In genomic region chr12:57150400-57150799, GRCh38 we compare ENCODE assay signal across 19 cellular contexts. TPM values are rescaled to one million over a fixed set of nuclear protein-coding genes. Genes with fewer than 3 reads are reported as not detected.
DNase-seq lines count a peak whose midpoint lies in the region; ATAC-seq and TF ChIP-seq lines count a peak whose summit lies in the region.
"Had no signal": no experiment of that assay in that cellular context is flagged by ENCODE, and none has a peak within 500 bp of the region (broad histone marks: within the 10 kb centered on the region; RNA-seq: fewer than 3 reads in every experiment).

No MANE protein-coding gene starts in this region.

- peaks cover 0 to 47% of the 10 kb centered on the region in 2 donors for H3K36me3 ChIP-seq in gastroesophageal sphincter
- H3K36me3 ChIP-seq in rectal smooth muscle tissue (ENCODE audit: control insufficient read depth, insufficient read depth, low read length), result peaks cover 19% of the 10 kb centered on the region
- peaks cover 0 to 28% of the 10 kb centered on the region in 2 donors for H3K36me3 ChIP-seq in vagina
- no peaks in the 10 kb centered on the region for H3K36me3 ChIP-seq in CD8-positive, alpha-beta memory T cell (ENCODE audit: insufficient read depth, low read length)
- H3K36me3 ChIP-seq in CD8-positive, alpha-beta T cell (ENCODE audit: insufficient read depth, low read length), result no peaks in the 10 kb centered on the region
- H3K36me3 ChIP-seq: neutrophil had no signal

- TF ChIP-seq POLR2A in gastroesophageal sphincter (IDR thresholded peaks at IDR 0.05) (no peak), vagina (IDR thresholded peaks at IDR 0.05) (no peak)

- CTCF ChIA-PET in CD8-positive, alpha-beta memory T cell (lab: Charles Lee), result no interaction called here
- CTCF ChIA-PET in CD8-positive, alpha-beta T cell (lab: Charles Lee), result interaction anchor here (1.1 to 1.2 kb wide), 2 partner anchors 24 to 26 kb away, joined by 3 read pairs; no protein-coding TSS in a partner anchor

- no peak overlapping the region for H3K27ac Mint-ChIP-seq in CD8-positive, alpha-beta memory T cell
- no peak overlapping the region for H3K27ac Mint-ChIP-seq in CD8-positive, alpha-beta T cell
- H3K27ac Mint-ChIP-seq: CD4-positive, CD25-positive, alpha-beta regulatory T cell had no signal

- H3K27me3 ChIP-seq in gastroesophageal sphincter (no peaks in the 10 kb centered on the region), rectal smooth muscle tissue (ENCODE audit: control insufficient read depth, insufficient read depth, low read length) (no peaks in the 10 kb centered on the region), vagina (no peaks in the 10 kb centered on the region)
- no peaks in the 10 kb centered on the region for H3K27me3 ChIP-seq in CD8-positive, alpha-beta memory T cell (ENCODE audit: insufficient read depth, low read length, poor library complexity, severe bottlenecking)
- H3K27me3 ChIP-seq in CD8-positive, alpha-beta T cell (ENCODE audit: insufficient read depth, low read length), result no peaks in the 10 kb centered on the region
- H3K27me3 ChIP-seq: neutrophil had no signal

- DNase-seq in Right ventricle myocardium superior (peak; percentile 26), cardiac septum (ENCODE audit: low spot score) (no peak), vagina (ENCODE audit: extremely low spot score in 2 of 2) (no peak)
- no peak for DNase-seq in stimulated activated CD8-positive, alpha-beta memory T cell treated with anti-CD3 and anti-CD28 coated beads, Interleukin-4, amount 100 ng/mL, for 48 hours
- DNase-seq in CD8-positive, alpha-beta memory T cell, result no peak
- DNase-seq in CD8-positive, alpha-beta T cell, result no peak
- DNase-seq: activated CD4-positive, CD25-positive, alpha-beta regulatory T cell treated with anti-CD3 and anti-CD28 coated beads, Interleukin-2, amount 50 U/mL, for 72 hours; CD4-positive, CD25-positive, alpha-beta regulatory T cell; endodermal cell; foreskin melanocyte; NCI-H1417 treated with DMSO at 0.1 percent for 48 hours; NCI-H2227 treated with DMSO at 0.1 percent for 48 hours; NK-92 treated with Interleukin-12 subunit alpha and Interleukin-12 subunit beta, amount 100 ng/mL, for 24 hours; stimulated activated naive CD4-positive, alpha-beta T cell had no signal

- no peak for ATAC-seq in Right ventricle myocardium superior (ENCODE audit: poor library complexity)
- ATAC-seq in gastroesophageal sphincter, result no peak
- no peak for ATAC-seq in CD8-positive, alpha-beta T cell

- H3K36me3 Mint-ChIP-seq in CD8-positive, alpha-beta memory T cell, result no peaks in the 10 kb centered on the region
- no peaks in the 10 kb centered on the region for H3K36me3 Mint-ChIP-seq in CD8-positive, alpha-beta T cell
- H3K36me3 Mint-ChIP-seq: CD4-positive, CD25-positive, alpha-beta regulatory T cell had no signal

- peaks cover 0 to 8% of the 10 kb centered on the region in 2 donors for H3K27me3 Mint-ChIP-seq in CD8-positive, alpha-beta memory T cell
- H3K27me3 Mint-ChIP-seq in CD8-positive, alpha-beta T cell (ENCODE audit: low read depth), result no peaks in the 10 kb centered on the region

- no peak overlapping the region for H3K4me3 Mint-ChIP-seq in CD8-positive, alpha-beta memory T cell
- no peak overlapping the region for H3K4me3 Mint-ChIP-seq in CD8-positive, alpha-beta T cell
- H3K4me3 Mint-ChIP-seq: CD4-positive, CD25-positive, alpha-beta regulatory T cell; endodermal cell had no signal

- no peaks in the 10 kb centered on the region for H3K9me3 Mint-ChIP-seq in CD8-positive, alpha-beta memory T cell
- no peaks in the 10 kb centered on the region for H3K9me3 Mint-ChIP-seq in CD8-positive, alpha-beta T cell
- H3K9me3 Mint-ChIP-seq: CD4-positive, CD25-positive, alpha-beta regulatory T cell; endodermal cell had no signal

- POLR2A ChIA-PET in CD8-positive, alpha-beta memory T cell (lab: Charles Lee), result no interaction called here
- POLR2A ChIA-PET in CD8-positive, alpha-beta T cell (lab: Charles Lee), result no interaction called here

- H3K27ac ChIP-seq in gastroesophageal sphincter (peak overlapping the region in 3 of 4 donors; percentile 81 to 89 (median 84)), rectal smooth muscle tissue (ENCODE audit: low read depth, low read length) (peak overlapping the region; percentile 32), vagina (peak overlapping the region; percentile 92)
- no peak overlapping the region for H3K27ac ChIP-seq in CD8-positive, alpha-beta memory T cell (ENCODE audit: low read depth, low read length)
- H3K27ac ChIP-seq in CD8-positive, alpha-beta T cell (ENCODE audit: low read depth, low read length), result no peak overlapping the region
- H3K27ac ChIP-seq: neutrophil had no signal

- H3K4me1 Mint-ChIP-seq in CD8-positive, alpha-beta memory T cell, result no peaks in the 10 kb centered on the region
- H3K4me1 Mint-ChIP-seq in CD8-positive, alpha-beta T cell (ENCODE audit: low read depth), result no peaks in the 10 kb centered on the region
- H3K4me1 Mint-ChIP-seq: CD4-positive, CD25-positive, alpha-beta regulatory T cell had no signal

- intact Hi-C loops in Right ventricle myocardium superior (cut with DNase I) (no loop called here), cardiac septum (cut with DNase I) (no loop called here), vagina (cut with DNase I) (no loop called here)
- intact Hi-C loops in CD8-positive, alpha-beta T cell (cut with DNase I, micrococcal nuclease), result no loop called here

- peaks cover 0 to 98% (median 67%) of the 10 kb centered on the region in 3 donors for H3K4me1 ChIP-seq in gastroesophageal sphincter
- peaks cover 25% of the 10 kb centered on the region for H3K4me1 ChIP-seq in rectal smooth muscle tissue (ENCODE audit: control insufficient read depth, insufficient read depth, low read length)
- peaks cover 89% of the 10 kb centered on the region for H3K4me1 ChIP-seq in vagina
- H3K4me1 ChIP-seq in CD8-positive, alpha-beta memory T cell (ENCODE audit: insufficient read depth, low read length), result no peaks in the 10 kb centered on the region
- no peaks in the 10 kb centered on the region for H3K4me1 ChIP-seq in CD8-positive, alpha-beta T cell (ENCODE audit: insufficient read depth, low read length)

- H3K4me3 ChIP-seq in gastroesophageal sphincter, result no peak overlapping the region
- H3K4me3 ChIP-seq in rectal smooth muscle tissue (ENCODE audit: low read length), result no peak overlapping the region
- no peak overlapping the region for H3K4me3 ChIP-seq in vagina
- no peak overlapping the region for H3K4me3 ChIP-seq in CD8-positive, alpha-beta memory T cell (ENCODE audit: low read length)
- no peak overlapping the region for H3K4me3 ChIP-seq in CD8-positive, alpha-beta T cell (ENCODE audit: low read depth, low read length)

- 90 to 100% methylated on average over 2 of the region's 6 CpGs for WGBS in gastroesophageal sphincter (ENCODE audit: low coverage in 1 of 2), 2 donors

- no peaks in the 10 kb centered on the region for H3K9me3 ChIP-seq in gastroesophageal sphincter
- H3K9me3 ChIP-seq in vagina, result no peaks in the 10 kb centered on the region
- H3K9me3 ChIP-seq in CD8-positive, alpha-beta memory T cell (ENCODE audit: low read length), result no peaks in the 10 kb centered on the region
- H3K9me3 ChIP-seq in CD8-positive, alpha-beta T cell (ENCODE audit: low read length), result no peaks in the 10 kb centered on the region
- H3K9me3 ChIP-seq: neutrophil had no signal

- TF ChIP-seq EP300 in gastroesophageal sphincter (IDR thresholded peaks at IDR 0.05), result no peak

- no peak overlapping the region for H3K9ac ChIP-seq in rectal smooth muscle tissue (ENCODE audit: low read length)

- TF ChIP-seq CTCF in gastroesophageal sphincter (IDR thresholded peaks at IDR 0.05) (no peak), vagina (IDR thresholded peaks at IDR 0.05) (no peak)
- TF ChIP-seq CTCF in CD8-positive, alpha-beta T cell (IDR thresholded peaks at IDR 0.05), result no peak

RNA-seq across cellular contexts. Expression of gene LRP1-AS, which starts 3.0 kb away (rescaled TPM):
- total RNA-seq in Right ventricle myocardium superior, result not detected
- total RNA-seq in cardiac septum, result not detected
- not detected for total RNA-seq in gastroesophageal sphincter
- not detected for total RNA-seq in vagina
- total RNA-seq in CD8-positive, alpha-beta memory T cell, result not detected
- not detected for polyA plus RNA-seq in CD8-positive, alpha-beta memory T cell
- total RNA-seq in CD8-positive, alpha-beta T cell, result not detected
- total RNA-seq: CD4-positive, CD25-positive, alpha-beta regulatory T cell; endodermal cell; LHCN-M2; T-helper 2 cell treated with Interferon-gamma antibody and Interleukin-4, amounts not matched to agents 100 ng/mL and 5 ng/mL, for 36 hours had no signal
- polyA plus RNA-seq: CD4-positive, CD25-positive, alpha-beta regulatory T cell had no signal

RNA-seq across cellular contexts. Expression of gene LRP1, which starts 22.1 kb away (rescaled TPM):
- total RNA-seq in Right ventricle myocardium superior (121 TPM), cardiac septum (103 TPM), gastroesophageal sphincter (100 to 1,000 TPM; 185 to 292 (median 216) TPM), vagina (477 TPM)
- total RNA-seq in CD8-positive, alpha-beta memory T cell, result 1 to 10 TPM; 2.3 to 2.5 TPM
- polyA plus RNA-seq in CD8-positive, alpha-beta memory T cell, result 0.29 TPM
- total RNA-seq in CD8-positive, alpha-beta T cell, result 1 to 10 TPM; 3.6 to 4.0 TPM

RNA-seq across cellular contexts. Expression of gene STAT6, which starts 39.2 kb away (rescaled TPM):
- total RNA-seq in Right ventricle myocardium superior, result 49.5 TPM
- total RNA-seq in cardiac septum, result 42.1 TPM
- total RNA-seq in gastroesophageal sphincter, result 100 to 1,000 TPM in 3 of 4 donors, 10 to 100 TPM in 1; 92.5 to 166 (median 156) TPM
- total RNA-seq in vagina, result 146 TPM
- total RNA-seq in CD8-positive, alpha-beta memory T cell, result 100 to 1,000 TPM; 262 to 265 TPM
- polyA plus RNA-seq in CD8-positive, alpha-beta memory T cell, result 82.8 TPM
- total RNA-seq in CD8-positive, alpha-beta T cell, result 100 to 1,000 TPM; 116 to 127 TPM

Comparison
In these comparisons a context has a peak if more than half of its experiments do, and no peak if none do; other contexts are left out.
1. H3K27ac ChIP-seq: peak in gastroesophageal sphincter (3 of 4), rectal smooth muscle tissue (single experiment) and vagina (single experiment); none in CD8-positive, alpha-beta memory T cell (single experiment) and CD8-positive, alpha-beta T cell (single experiment).
2. RNA of gene LRP1, which starts 22.1 kb away (total RNA-seq): 477 TPM in vagina (single experiment), 185 to 292 TPM in gastroesophageal sphincter, 121 TPM in Right ventricle myocardium superior (single experiment) and 103 TPM in cardiac septum (single experiment); 3.6 to 4.0 TPM in CD8-positive, alpha-beta T cell and 2.3 to 2.5 TPM in CD8-positive, alpha-beta memory T cell; every median in the first group is over 10 times any median in the second.